Comparison of ENCODE assay signal across 1 cellular context in the genomic region with DNA sequence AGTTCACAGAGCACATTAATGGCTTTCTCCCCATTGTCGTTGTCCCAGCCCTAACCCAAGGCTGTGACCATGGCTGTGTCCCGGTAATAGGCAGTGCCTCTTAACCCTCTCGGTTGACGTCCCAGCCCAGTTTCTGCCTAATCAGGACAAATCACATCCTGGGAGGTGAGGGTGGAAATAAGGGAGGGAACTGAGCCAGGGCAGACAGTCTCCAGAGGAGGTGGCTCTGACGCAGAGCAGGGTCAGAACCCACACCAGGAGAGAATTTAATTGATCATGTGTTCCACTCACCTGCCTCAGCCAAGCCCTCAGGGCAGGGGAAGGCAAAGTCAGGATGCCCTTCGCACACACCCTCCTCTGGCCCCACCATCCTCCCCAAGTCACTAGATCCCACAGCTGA.
TF ChIP-seq lines count a peak whose summit lies in the region.

No MANE protein-coding gene starts in this region.

TF ChIP-seq in HepG2, 621 proteins besides CTCF, POLR2A, EP300 and RAD21:
- TF ChIP-seq ZNF619 (CRISPR knock-in tag; IDR thresholded peaks at IDR 0.05) (0 out of 2 replicates have a peak, but pooled peaks have one; percentile 8), SP4 (CRISPR knock-in tag; IDR thresholded peaks at IDR 0.05) (0 out of 2 replicates have a peak, but pooled peaks have one; percentile 37)
- TF ChIP-seq, protein P1, sequence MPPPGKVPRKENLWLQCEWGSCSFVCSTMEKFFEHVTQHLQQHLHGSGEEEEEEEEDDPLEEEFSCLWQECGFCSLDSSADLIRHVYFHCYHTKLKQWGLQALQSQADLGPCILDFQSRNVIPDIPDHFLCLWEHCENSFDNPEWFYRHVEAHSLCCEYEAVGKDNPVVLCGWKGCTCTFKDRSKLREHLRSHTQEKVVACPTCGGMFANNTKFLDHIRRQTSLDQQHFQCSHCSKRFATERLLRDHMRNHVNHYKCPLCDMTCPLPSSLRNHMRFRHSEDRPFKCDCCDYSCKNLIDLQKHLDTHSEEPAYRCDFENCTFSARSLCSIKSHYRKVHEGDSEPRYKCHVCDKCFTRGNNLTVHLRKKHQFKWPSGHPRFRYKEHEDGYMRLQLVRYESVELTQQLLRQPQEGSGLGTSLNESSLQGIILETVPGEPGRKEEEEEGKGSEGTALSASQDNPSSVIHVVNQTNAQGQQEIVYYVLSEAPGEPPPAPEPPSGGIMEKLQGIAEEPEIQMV (CRISPR knock-in tag; IDR thresholded peaks at IDR 0.05; ENCODE audit: low read depth): 0 out of 2 replicates have a peak, but pooled peaks have one; percentile 19
- TF ChIP-seq, protein P2, sequence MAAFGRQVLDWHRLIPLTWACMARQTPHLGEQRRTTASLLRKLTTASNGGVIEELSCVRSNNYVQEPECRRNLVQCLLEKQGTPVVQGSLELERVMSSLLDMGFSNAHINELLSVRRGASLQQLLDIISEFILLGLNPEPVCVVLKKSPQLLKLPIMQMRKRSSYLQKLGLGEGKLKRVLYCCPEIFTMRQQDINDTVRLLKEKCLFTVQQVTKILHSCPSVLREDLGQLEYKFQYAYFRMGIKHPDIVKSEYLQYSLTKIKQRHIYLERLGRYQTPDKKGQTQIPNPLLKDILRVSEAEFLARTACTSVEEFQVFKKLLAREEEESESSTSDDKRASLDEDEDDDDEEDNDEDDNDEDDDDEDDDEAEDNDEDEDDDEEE (CRISPR knock-in tag; IDR thresholded peaks at IDR 0.05): 0 out of 2 replicates have a peak, but pooled peaks have one; percentile 50
- TF ChIP-seq, protein P3, sequence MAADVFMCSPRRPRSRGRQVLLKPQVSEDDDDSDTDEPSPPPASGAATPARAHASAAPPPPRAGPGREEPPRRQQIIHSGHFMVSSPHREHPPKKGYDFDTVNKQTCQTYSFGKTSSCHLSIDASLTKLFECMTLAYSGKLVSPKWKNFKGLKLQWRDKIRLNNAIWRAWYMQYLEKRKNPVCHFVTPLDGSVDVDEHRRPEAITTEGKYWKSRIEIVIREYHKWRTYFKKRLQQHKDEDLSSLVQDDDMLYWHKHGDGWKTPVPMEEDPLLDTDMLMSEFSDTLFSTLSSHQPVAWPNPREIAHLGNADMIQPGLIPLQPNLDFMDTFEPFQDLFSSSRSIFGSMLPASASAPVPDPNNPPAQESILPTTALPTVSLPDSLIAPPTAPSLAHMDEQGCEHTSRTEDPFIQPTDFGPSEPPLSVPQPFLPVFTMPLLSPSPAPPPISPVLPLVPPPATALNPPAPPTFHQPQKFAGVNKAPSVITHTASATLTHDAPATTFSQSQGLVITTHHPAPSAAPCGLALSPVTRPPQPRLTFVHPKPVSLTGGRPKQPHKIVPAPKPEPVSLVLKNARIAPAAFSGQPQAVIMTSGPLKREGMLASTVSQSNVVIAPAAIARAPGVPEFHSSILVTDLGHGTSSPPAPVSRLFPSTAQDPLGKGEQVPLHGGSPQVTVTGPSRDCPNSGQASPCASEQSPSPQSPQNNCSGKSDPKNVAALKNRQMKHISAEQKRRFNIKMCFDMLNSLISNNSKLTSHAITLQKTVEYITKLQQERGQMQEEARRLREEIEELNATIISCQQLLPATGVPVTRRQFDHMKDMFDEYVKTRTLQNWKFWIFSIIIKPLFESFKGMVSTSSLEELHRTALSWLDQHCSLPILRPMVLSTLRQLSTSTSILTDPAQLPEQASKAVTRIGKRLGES (CRISPR knock-in tag; IDR thresholded peaks at IDR 0.05; ENCODE audit: borderline replicate concordance): no peak
